In genomic region chr1:202618387-202619022, GRCh38 we compare ENCODE assay signal across 10 cellular contexts.
DNase-seq lines count a peak whose midpoint lies in the region; ATAC-seq and TF ChIP-seq lines count a peak whose summit lies in the region.
"Had no signal": no experiment of that assay in that cellular context is flagged by ENCODE, and none has a peak within 500 bp of the region (broad histone marks: within the 10 kb centered on the region; RNA-seq: fewer than 3 reads in every experiment).

No MANE protein-coding gene starts in this region.

- H3K9me3 ChIP-seq in gastroesophageal sphincter (no peaks in the 10 kb centered on the region), transverse colon (no peaks in the 10 kb centered on the region)

- 39 to 63% methylated on average over 3 to 6 of the region's 8 CpGs for WGBS in gastroesophageal sphincter (ENCODE audit: low coverage in 1 of 2), 2 donors
- WGBS in transverse colon (ENCODE audit: low coverage in 1 of 2), 2 donors, result 46 to 58% methylated on average over 3 to 8 of the region's 8 CpGs

- TF ChIP-seq EP300 in gastroesophageal sphincter (IDR thresholded peaks at IDR 0.05) (no peak), transverse colon (IDR thresholded peaks at IDR 0.05; ENCODE audit: low read depth) (no peak)

- TF ChIP-seq CTCF in gastroesophageal sphincter (IDR thresholded peaks at IDR 0.05) (no peak), transverse colon (IDR thresholded peaks at IDR 0.05) (no peak)

- H3K36me3 ChIP-seq in gastroesophageal sphincter (no peaks in the 10 kb centered on the region), transverse colon (no peaks in the 10 kb centered on the region)

- H3K27me3 ChIP-seq in gastroesophageal sphincter (no peaks in the 10 kb centered on the region), transverse colon (no peaks in the 10 kb centered on the region)

- intact Hi-C loops in transverse colon (cut with DNase I; ENCODE audit: low total_unique reads), result no loop called here

- H3K4me1 ChIP-seq in gastroesophageal sphincter, result peaks cover 0 to 47% (median 19%) of the 10 kb centered on the region in 3 donors
- peaks cover 18 to 42% (median 32%) of the 10 kb centered on the region in 4 donors for H3K4me1 ChIP-seq in transverse colon

- in situ Hi-C loops in transverse colon (cut with MboI; ENCODE audit: low pct_ligation_motif_present in 1 of 4, low pct_unique_long_range_greater_than_20kb in 1 of 4, low sequenced_read_pairs in 3 of 4), result loop anchor here in 2 of 4 donors (25.0 kb wide), 1 partner anchor 131 kb away; no protein-coding TSS in a partner anchor

- H3K27ac ChIP-seq in gastroesophageal sphincter (peak overlapping the region in 3 of 4 donors; percentile 5 to 31 (median 16)), transverse colon (peak overlapping the region in 2 of 4 donors; percentile 38 to 49)

- TF ChIP-seq POLR2A in gastroesophageal sphincter (IDR thresholded peaks at IDR 0.05), result no peak
- TF ChIP-seq POLR2A in transverse colon (IDR thresholded peaks at IDR 0.05), result no peak

- H3K4me3 ChIP-seq in gastroesophageal sphincter (no peak overlapping the region), transverse colon (no peak overlapping the region)

- ATAC-seq in GM19463 (IDR thresholded peaks at IDR 0.05; ENCODE audit: unreplicated experiment), result peak; percentile 48
- no peak for ATAC-seq in gastroesophageal sphincter
- no peak for ATAC-seq in GM19397 (IDR thresholded peaks at IDR 0.05; ENCODE audit: unreplicated experiment)
- ATAC-seq in GM18870 (IDR thresholded peaks at IDR 0.05; ENCODE audit: unreplicated experiment), result no peak

- DNase-seq in AG20443 (ENCODE audit: low spot score), result peak; percentile 55
- peak; percentile 53 for DNase-seq in NCI-H226
- no peak for DNase-seq in transverse colon
- no peak for DNase-seq in NCI-H510A (lab: John Stamatoyannopoulos, UW)
- DNase-seq: DND-41, islet precursor cell had no signal

Comparison
In these comparisons a context has a peak if more than half of its experiments do, and no peak if none do; other contexts are left out.
1. DNase-seq: peak in AG20443 (single experiment) and NCI-H226 (single experiment); none in transverse colon (single experiment) and NCI-H510A (single experiment).